8 cellular contexts compared by ENCODE assay signal in the genomic region with DNA sequence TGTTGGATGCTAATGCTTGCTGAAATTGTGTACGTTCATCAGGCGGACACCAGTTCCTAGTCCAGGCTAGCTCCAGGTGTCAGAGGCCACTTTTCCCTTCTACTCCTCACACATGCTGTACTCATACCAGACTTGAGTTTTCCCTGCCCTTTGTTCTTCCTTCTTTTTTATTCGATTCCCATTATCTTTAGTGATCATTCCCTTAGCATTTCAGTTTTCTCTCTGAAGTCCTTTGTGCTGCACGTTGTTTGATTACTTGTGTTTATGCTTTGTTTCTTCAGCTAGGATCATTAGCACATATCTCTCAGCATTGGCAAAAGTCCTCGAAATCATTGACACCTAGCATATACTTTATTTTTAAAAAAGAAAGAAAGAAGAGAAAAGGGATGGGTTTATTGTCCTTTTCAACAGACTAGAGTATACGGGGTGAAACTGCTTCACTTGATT. TPM values are rescaled to one million over a fixed set of nuclear protein-coding genes. Genes with fewer than 3 reads are reported as not detected.
A peak's percentile ranks its signal among the peaks of the same experiment; 100 is the strongest.
DNase-seq lines count a peak whose midpoint lies in the region; ATAC-seq and TF ChIP-seq lines count a peak whose summit lies in the region.

No MANE protein-coding gene starts in this region.

- no peak for TF ChIP-seq CTCF in left ventricle myocardium inferior (IDR thresholded peaks at IDR 0.05; ENCODE audit: borderline replicate concordance)
- TF ChIP-seq CTCF in uterus (IDR thresholded peaks at IDR 0.05), result no peak

- H3K4me3 ChIP-seq in left ventricle myocardium inferior, result peak overlapping the region; percentile 92
- peak overlapping the region; percentile 98 for H3K4me3 ChIP-seq in muscle layer of duodenum (ENCODE audit: low read depth in 1 of 2, low read length in 2 of 2)
- H3K4me3 ChIP-seq in uterus, result peak overlapping the region in 1 of 2 donors; percentile 91

- H3K36me3 Mint-ChIP-seq in activated naive CD4-positive, alpha-beta T cell treated with anti-CD3 and anti-CD28 coated beads, Interleukin-2, amount 50 U/mL, for 72 hours, result peaks cover 26 to 45% of the 10 kb centered on the region in 2 donors
- H3K36me3 Mint-ChIP-seq in activated T-helper 2 cell treated with anti-CD3 and anti-CD28 coated beads, Interferon-gamma antibody, Interleukin-2, Interleukin-4, amounts not matched to agents 10 μg/mL and 5 μg/mL and 100 μg/mL, durations not matched to agents 14 hours and 24 hours and 36 hours (ENCODE audit: low read depth), result peaks cover 52% of the 10 kb centered on the region

- H3K9me3 Mint-ChIP-seq in activated naive CD4-positive, alpha-beta T cell treated with anti-CD3 and anti-CD28 coated beads, Interleukin-2, amount 50 U/mL, for 72 hours, result peaks cover 4 to 5% of the 10 kb centered on the region in 2 donors
- H3K9me3 Mint-ChIP-seq in activated T-helper 2 cell treated with anti-CD3 and anti-CD28 coated beads, Interferon-gamma antibody, Interleukin-2, Interleukin-4, amounts not matched to agents 10 μg/mL and 5 μg/mL and 100 μg/mL, durations not matched to agents 14 hours and 24 hours and 36 hours, result peaks cover 5% of the 10 kb centered on the region

- H3K4me1 Mint-ChIP-seq in activated T-helper 2 cell treated with anti-CD3 and anti-CD28 coated beads, Interferon-gamma antibody, Interleukin-2, Interleukin-4, amounts not matched to agents 10 μg/mL and 5 μg/mL and 100 μg/mL, durations not matched to agents 14 hours and 24 hours and 36 hours (ENCODE audit: low read depth), result peaks cover 13% of the 10 kb centered on the region

- no peak for TF ChIP-seq POLR2A in uterus (IDR thresholded peaks at IDR 0.05)

- H3K9me3 ChIP-seq in left ventricle myocardium inferior (replicated peaks) (no peaks in the 10 kb centered on the region), muscle layer of duodenum (ENCODE audit: control insufficient read depth in 1 of 2, low read length in 2 of 2) (no peaks in the 10 kb centered on the region), uterus (no peaks in the 10 kb centered on the region)

- H3K36me3 ChIP-seq in left ventricle myocardium inferior (peaks cover 32% of the 10 kb centered on the region), muscle layer of duodenum (ENCODE audit: control insufficient read depth in 1 of 2, insufficient read depth in 2 of 2, low read length in 2 of 2) (peaks cover 14 to 16% of the 10 kb centered on the region in 2 donors), uterus (no peaks in the 10 kb centered on the region)

- intact Hi-C loops in left ventricle myocardium inferior (cut with micrococcal nuclease), result no loop called here
- intact Hi-C loops in left cardiac atrium (cut with DNase I), result no loop called here
- intact Hi-C loops in uterus (cut with DNase I; ENCODE audit: low total_unique reads), result no loop called here
- intact Hi-C loops in activated T-helper 2 cell treated with anti-CD3 and anti-CD28 coated beads, Interferon-gamma antibody, Interleukin-2, Interleukin-4, amounts not matched to agents 10 μg/mL and 5 μg/mL and 100 μg/mL, durations not matched to agents 14 hours and 24 hours and 36 hours (cut with micrococcal nuclease), result loop anchor here (1.0 kb wide), 1 partner anchor 796 kb away; no protein-coding TSS in a partner anchor

- H3K4me1 ChIP-seq in left ventricle myocardium inferior (peaks cover 25% of the 10 kb centered on the region), muscle layer of duodenum (ENCODE audit: control insufficient read depth in 1 of 2, insufficient read depth in 2 of 2, low read length in 2 of 2) (peaks cover 0 to 9% of the 10 kb centered on the region in 2 donors), uterus (no peaks in the 10 kb centered on the region)

- H3K27ac ChIP-seq in left ventricle myocardium inferior (replicated peaks) (peak overlapping the region; percentile 97), muscle layer of duodenum (ENCODE audit: low read length) (no peak overlapping the region), uterus (peak overlapping the region; percentile 33 to 79)

- no peaks in the 10 kb centered on the region for H3K27me3 ChIP-seq in left ventricle myocardium inferior (ENCODE audit: low read depth)
- H3K27me3 ChIP-seq in muscle layer of duodenum (ENCODE audit: low read depth, low read length), result no peaks in the 10 kb centered on the region
- no peaks in the 10 kb centered on the region for H3K27me3 ChIP-seq in uterus

- peak overlapping the region; percentile 98 to 99 for H3K27ac Mint-ChIP-seq in activated naive CD4-positive, alpha-beta T cell treated with anti-CD3 and anti-CD28 coated beads, Interleukin-2, amount 50 U/mL, for 72 hours
- no peak overlapping the region for H3K27ac Mint-ChIP-seq in activated T-helper 2 cell treated with anti-CD3 and anti-CD28 coated beads, Interferon-gamma antibody, Interleukin-2, Interleukin-4, amounts not matched to agents 10 μg/mL and 5 μg/mL and 100 μg/mL, durations not matched to agents 14 hours and 24 hours and 36 hours

- no peak overlapping the region for H3K4me3 Mint-ChIP-seq in activated T-helper 2 cell treated with anti-CD3 and anti-CD28 coated beads, Interferon-gamma antibody, Interleukin-2, Interleukin-4, amounts not matched to agents 10 μg/mL and 5 μg/mL and 100 μg/mL, durations not matched to agents 14 hours and 24 hours and 36 hours (ENCODE audit: low read depth)

- DNase-seq in left ventricle myocardium inferior, result no peak
- no peak for DNase-seq in left cardiac atrium
- DNase-seq in activated naive CD4-positive, alpha-beta T cell treated with anti-CD3 and anti-CD28 coated beads, Interleukin-2, amount 50 U/mL, for 72 hours (ENCODE audit: low spot score in 2 of 2), result peak in 1 of 2 donors; percentile 2
- no peak for DNase-seq in uterus
- DNase-seq in NCI-H82 treated with DMSO at 0.1 percent for 48 hours (lab: John Stamatoyannopoulos, UW; ENCODE audit: unreplicated experiment), result no peak
- no peak for DNase-seq in activated T-helper 2 cell treated with anti-CD3 and anti-CD28 coated beads, Interferon-gamma antibody, Interleukin-2, Interleukin-4, amounts not matched to agents 10 μg/mL and 5 μg/mL and 100 μg/mL, durations not matched to agents 14 hours and 24 hours and 36 hours (ENCODE audit: low spot score)

- ATAC-seq in left cardiac atrium (no peak), GM18909 (IDR thresholded peaks at IDR 0.05; ENCODE audit: poor library complexity, unreplicated experiment) (no peak)
- no peak for ATAC-seq in activated naive CD4-positive, alpha-beta T cell treated with anti-CD3 and anti-CD28 coated beads, Interleukin-2, amount 50 U/mL, for 72 hours

- H3K27me3 Mint-ChIP-seq in activated T-helper 2 cell treated with anti-CD3 and anti-CD28 coated beads, Interferon-gamma antibody, Interleukin-2, Interleukin-4, amounts not matched to agents 10 μg/mL and 5 μg/mL and 100 μg/mL, durations not matched to agents 14 hours and 24 hours and 36 hours (ENCODE audit: low read depth), result peaks cover 6% of the 10 kb centered on the region

RNA-seq across cellular contexts. Expression of a gene that starts 0.4 kb away (rescaled TPM):
- 1,860 TPM for total RNA-seq in left ventricle myocardium inferior
- 1,000 to 10,000 TPM; 1,509 to 1,557 TPM for total RNA-seq in left cardiac atrium
- 100 to 1,000 TPM; 547 to 681 TPM for total RNA-seq in activated naive CD4-positive, alpha-beta T cell treated with anti-CD3 and anti-CD28 coated beads, Interleukin-2, amount 50 U/mL, for 72 hours
- 100 to 1,000 TPM; 152 to 723 (median 321) TPM for total RNA-seq in uterus
- 445 and 457 TPM in 2 replicates for total RNA-seq in activated T-helper 2 cell treated with anti-CD3 and anti-CD28 coated beads, Interferon-gamma antibody, Interleukin-2, Interleukin-4, amounts not matched to agents 10 μg/mL and 5 μg/mL and 100 μg/mL, durations not matched to agents 14 hours and 24 hours and 36 hours
